ENCODE assay signal across 12 cellular contexts in genomic region chr12:88062464-88062863, GRCh38. TPM values are rescaled to one million over a fixed set of nuclear protein-coding genes. Genes with fewer than 3 reads are reported as not detected.
DNase-seq lines count a peak whose midpoint lies in the region; ATAC-seq and TF ChIP-seq lines count a peak whose summit lies in the region.
"Had no signal": no experiment of that assay in that cellular context is flagged by ENCODE, and none has a peak within 500 bp of the region (broad histone marks: within the 10 kb centered on the region; RNA-seq: fewer than 3 reads in every experiment).

No MANE protein-coding gene starts in this region.

- in situ Hi-C loops in KBM-7 (cut with MboI; ENCODE audit: low pct_unique_long_range_greater_than_20kb, low sequenced_read_pairs) = no loop called here

- DNase-seq in KBM-7 (peak; percentile 41), NAMALWA (ENCODE audit: low spot score) (no peak), osteocyte (ENCODE audit: extremely low spot score, unreplicated experiment) (no peak), posterior cingulate gyrus (no peak)
- no peak for DNase-seq in activated CD4-positive, alpha-beta T cell treated with anti-CD3 and anti-CD28 coated beads for 1 hour
- DNase-seq: NCI-H82, tibial artery had no signal

- no peaks in the 10 kb centered on the region for H3K9me3 Mint-ChIP-seq in osteocyte (ENCODE audit: unreplicated experiment)

- intact Hi-C loops in posterior cingulate gyrus (cut with DNase I) = no loop called here

- ATAC-seq in GM18498 (IDR thresholded peaks at IDR 0.05; ENCODE audit: unreplicated experiment) (peak; percentile 88), GM19463 (IDR thresholded peaks at IDR 0.05; ENCODE audit: unreplicated experiment) (peak; percentile 58), HG02970 (IDR thresholded peaks at IDR 0.05; ENCODE audit: low FRiP score, unreplicated experiment) (peak; percentile 65)

- H3K4me3 Mint-ChIP-seq in osteocyte (ENCODE audit: unreplicated experiment) = no peak overlapping the region

- TF ChIP-seq CTCF in osteocyte (IDR thresholded peaks at IDR 0.05) = no peak

- H3K4me1 Mint-ChIP-seq in osteocyte (ENCODE audit: unreplicated experiment) = peaks cover 5% of the 10 kb centered on the region

- H3K27me3 Mint-ChIP-seq in osteocyte (ENCODE audit: unreplicated experiment) = no peaks in the 10 kb centered on the region

- H3K27ac Mint-ChIP-seq in osteocyte (ENCODE audit: unreplicated experiment) = no peak overlapping the region

- peaks cover 37% of the 10 kb centered on the region for H3K36me3 Mint-ChIP-seq in osteocyte (ENCODE audit: unreplicated experiment)

RNA-seq across cellular contexts. Expression of gene C12orf50, which starts 33.3 kb away (rescaled TPM):
- 0.08 TPM in 1 of 2 replicates, not detected in the other for total RNA-seq in osteocyte
- total RNA-seq: G401, lung microvascular endothelial cell had no signal
